Comparison of ENCODE assay signal across 25 cellular contexts in genomic region chr19:49601482-49602038, GRCh38. TPM values are rescaled to one million over a fixed set of nuclear protein-coding genes. Genes with fewer than 3 reads are reported as not detected.
DNase-seq lines count a peak whose midpoint lies in the region; ATAC-seq, FAIRE-seq and TF ChIP-seq lines count a peak whose summit lies in the region.
"Had no signal": no experiment of that assay in that cellular context is flagged by ENCODE, and none has a peak within 500 bp of the region (broad histone marks: within the 10 kb centered on the region; RNA-seq: fewer than 3 reads in every experiment).

No MANE protein-coding gene starts in this region.

- peaks cover 61% of the 10 kb centered on the region for H3K36me3 Mint-ChIP-seq in CD4-positive, alpha-beta T cell (ENCODE audit: low read depth)

- H3K9ac ChIP-seq in GM12878 (ENCODE audit: control insufficient read depth, insufficient read depth, low read length): no peak overlapping the region

- no TSS peak for BruUV-seq in GM12878 (replicated peaks; lab: Mats Ljungman, UMichigan)

- no peak overlapping the region for H3K27ac ChIP-seq in CD4-positive, alpha-beta T cell (ENCODE audit: low read depth, low read length)
- H3K27ac ChIP-seq in GM12878 (ENCODE audit: control insufficient read depth, insufficient read depth): no peak overlapping the region
- H3K27ac ChIP-seq: HL-60 had no signal

- H3K79me2 ChIP-seq in GM12878 (ENCODE audit: control insufficient read depth, insufficient read depth, low read length): no peaks in the 10 kb centered on the region; the same call in 1 of the 2 replicates

- DNase-seq in CD4-positive, alpha-beta T cell: no peak
- DNase-seq in D341Med (ENCODE audit: low spot score) (peak; percentile 21), GM12878 (ENCODE audit: low read depth, low spot score) (no peak), NCI-H82 (lab: John Stamatoyannopoulos, UW) (no peak)
- DNase-seq in stimulated activated CD4-positive, alpha-beta T cell treated with anti-CD3 and anti-CD28 coated beads, Interleukin-2, amount 100 ng/mL, for 48 hours: no peak
- DNase-seq: C1 segment of cervical spinal cord; Caco-2; CD8-positive, alpha-beta T cell; DMS 273 treated with DMSO at 0.1 percent for 48 hours; DMS79 treated with DMSO at 0.1 percent for 48 hours; GF-D8; H9; Karpas-422; NCI-H1092; NCI-H1417 treated with DMSO at 0.1 percent for 48 hours; NCI-H1694 treated with DMSO at 0.1 percent for 48 hours; NCI-H2081; NCI-H2227 treated with DMSO at 0.1 percent for 48 hours; NCI-H526 treated with DMSO at 0.1 percent for 48 hours; SHP77; T-cell had no signal

- WGBS in GM12878 (ENCODE audit: insufficient coverage, insufficient replicate concordance, low lambda C conversion rate, missing lambda C conversion rate): over 99% methylated on average over 16 of the region's 38 CpGs

- no peak for ATAC-seq in CD4-positive, alpha-beta T cell (ENCODE audit: poor library complexity)
- no peak for ATAC-seq in GM12878
- ATAC-seq: CD8-positive, alpha-beta T cell; Panc1; T-cell had no signal

- H2AFZ ChIP-seq in GM12878 (ENCODE audit: control insufficient read depth, low read depth, low read length): no peak overlapping the region

- POLR2A ChIA-PET in CD4-positive, alpha-beta T cell (lab: Charles Lee): no interaction called here
- POLR2A ChIA-PET in GM12878 (lab: Charles Lee): no interaction called here

- no peak for TF ChIP-seq EP300 in GM12878 (IDR thresholded peaks at IDR 0.05; ENCODE audit: borderline replicate concordance in 1 of 2, control insufficient read depth in 1 of 2, low read depth in 2 of 2, low read length in 2 of 2)

- no peak for TF ChIP-seq RAD21 in GM12878 (IDR thresholded peaks at IDR 0.05; ENCODE audit: insufficient read depth, low read depth, low read length)

- peaks cover 16% of the 10 kb centered on the region for H3K4me1 Mint-ChIP-seq in CD4-positive, alpha-beta T cell (ENCODE audit: low read depth)
- H3K4me1 Mint-ChIP-seq: H9 had no signal

- H3K4me3 Mint-ChIP-seq in CD4-positive, alpha-beta T cell: no peak overlapping the region
- H3K4me3 Mint-ChIP-seq: CD8-positive, alpha-beta T cell; T-cell had no signal

- H3K27me3 ChIP-seq in CD4-positive, alpha-beta T cell (ENCODE audit: control insufficient read depth, insufficient read depth, low read length): no peaks in the 10 kb centered on the region
- H3K27me3 ChIP-seq in GM12878 (replicated peaks in 1 of 2; ENCODE audit: control insufficient read depth in 2 of 2, insufficient read depth in 2 of 2, low read length in 1 of 2): no peaks in the 10 kb centered on the region

- intact Hi-C loops in CD4-positive, alpha-beta T cell (cut with DNase I, micrococcal nuclease): no loop called here
- intact Hi-C loops in GM12878 (cut with micrococcal nuclease; ENCODE audit: unreplicated experiment): no loop called here

- in situ Hi-C loops in GM12878 (cut with MboI): no loop called here

- H3K4me1 ChIP-seq in GM12878 (ENCODE audit: control insufficient read depth, insufficient read depth, low read length): no peaks in the 10 kb centered on the region
- H3K4me1 ChIP-seq: Caco-2 had no signal

- FAIRE-seq in GM12878 (lab: Jason Lieb, UNC): no peak
- FAIRE-seq: GM12892 had no signal

- no peak overlapping the region for H3K4me3 ChIP-seq in GM12878

- no peaks in the 10 kb centered on the region for H3K9me3 Mint-ChIP-seq in CD4-positive, alpha-beta T cell
- H3K9me3 Mint-ChIP-seq: CD8-positive, alpha-beta T cell; H9; T-cell had no signal

- H3K36me3 ChIP-seq in GM12878 (ENCODE audit: control insufficient read depth in 2 of 2, insufficient read depth in 2 of 2, low read length in 1 of 2): peaks cover 15 to 16% of the 10 kb centered on the region in 2 experiments

- H4K20me1 ChIP-seq in GM12878 (ENCODE audit: control insufficient read depth, insufficient read depth): no peaks in the 10 kb centered on the region

- no peak overlapping the region for H3K4me2 ChIP-seq in GM12878 (ENCODE audit: control insufficient read depth, insufficient read depth)

- H3K27ac Mint-ChIP-seq in CD4-positive, alpha-beta T cell: peak overlapping the region; percentile 44

- SMC1A ChIA-PET in GM12878 (lab: Charles Lee; ENCODE audit: uncharacterized antibody, unreplicated experiment): no interaction called here

- no peaks in the 10 kb centered on the region for H3K9me3 ChIP-seq in CD4-positive, alpha-beta T cell (ENCODE audit: control insufficient read depth, low read length)
- no peaks in the 10 kb centered on the region for H3K9me3 ChIP-seq in GM12878 (replicated peaks; ENCODE audit: control insufficient read depth, insufficient read depth, low read length)
- H3K9me3 ChIP-seq: Caco-2 had no signal

- no peak for TF ChIP-seq CTCF in CD4-positive, alpha-beta T cell (IDR thresholded peaks at IDR 0.05)
- no peak for TF ChIP-seq CTCF in GM12878 (IDR thresholded peaks at IDR 0.05 in 2 of 3, conservative IDR thresholded peaks at IDR 0.05 in 1 of 3; ENCODE audit: control insufficient read depth in 2 of 3, extremely low read depth in 1 of 3, insufficient read depth in 1 of 3, low read depth in 3 of 3, low read length in 3 of 3)

- RAD21 ChIA-PET in GM12878 (lab: Charles Lee; ENCODE audit: unreplicated experiment): no interaction called here

- CTCF ChIA-PET in CD4-positive, alpha-beta T cell (lab: Charles Lee): no interaction called here
- CTCF ChIA-PET in GM12878 (lab: Yijun Ruan, JAX): no interaction called here

- no peaks in the 10 kb centered on the region for H3K27me3 Mint-ChIP-seq in CD4-positive, alpha-beta T cell
- H3K27me3 Mint-ChIP-seq: T-cell had no signal

- TF ChIP-seq POLR2A in GM12878 (IDR thresholded peaks at IDR 0.05; ENCODE audit: low read depth, low read length): 0 out of 2 replicates have a peak, but pooled peaks have one; percentile 36

RNA-seq across cellular contexts. Expression of gene PRR12, which starts 10.6 kb away (rescaled TPM):
- 10 to 100 TPM; 41.7 to 42.2 TPM for total RNA-seq in CD4-positive, alpha-beta T cell
- 10.0 and 11.4 TPM in 2 replicates for total RNA-seq in GM12878 (2013; cell fraction: nucleolus; rRNA removed)
- total RNA-seq in GM12878 (2014; rRNA removed): 1.5 and 1.8 TPM in 2 replicates
- total RNA-seq in GM12878 (2014; rRNA removed; fragmentation: Illumina TruSeq; extraction: Trizol): 0.83 and 0.94 TPM in 2 replicates
- 22.7 and 25.3 TPM in 2 replicates for total RNA-seq in GM12878 (2021)
- polyA plus RNA-seq in GM12878 (2011; ENCODE audit: low read depth): 1.4 TPM
- 0.13 and 0.30 TPM in 2 replicates for polyA plus RNA-seq in GM12878 (2011; rRNA removed)
- 0.52 and 0.55 TPM in 2 replicates for polyA plus RNA-seq in GM12878 (2011; cell fraction: cytosol; rRNA removed)
- 2.6 and 6.4 TPM in 2 replicates for polyA plus RNA-seq in GM12878 (2011; cell fraction: nucleus; rRNA removed)
- polyA plus RNA-seq in GM12878 (2012): 6.4 and 7.2 TPM in 2 replicates
- polyA plus RNA-seq in GM12878 (2014; fragmentation: Illumina TruSeq; extraction: Trizol): 0.78 and 2.6 TPM in 2 replicates
- under 1 TPM; 0.02 to 0.11 TPM for polyA plus RNA-seq in GM12878 (2014; fragmentation: Nextera tagmentation; extraction: Ambion mirVana)
- polyA plus RNA-seq in GM12878 (2014; rRNA removed): 5.4 and 8.5 TPM in 2 replicates
- 1 to 10 TPM; 1.5 to 1.8 TPM for polyA plus RNA-seq in GM12878 (2016; fragmentation: Nextera tagmentation; extraction: Ambion mirVana)
- 0.51 and 1.4 TPM in 2 replicates for polyA minus RNA-seq in GM12878 (2011; rRNA and poly(A)+ RNA removed)
- 4.1 and 4.4 TPM in 2 replicates for polyA minus RNA-seq in GM12878 (2011; cell fraction: cytosol; rRNA and poly(A)+ RNA removed)
- 2.2 and 3.0 TPM in 2 replicates for polyA minus RNA-seq in GM12878 (2011; cell fraction: nucleus; rRNA and poly(A)+ RNA removed)

RNA-seq across cellular contexts. Expression of gene PRRG2, which starts 20.4 kb away (rescaled TPM):
- under 1 TPM; 0.49 to 0.78 TPM for total RNA-seq in CD4-positive, alpha-beta T cell
- 1.2 and 2.2 TPM in 2 replicates for total RNA-seq in GM12878 (2013; cell fraction: nucleolus; rRNA removed)
- total RNA-seq in GM12878 (2014; rRNA removed): 1.3 TPM in 2 replicates
- 0.40 and 0.46 TPM in 2 replicates for total RNA-seq in GM12878 (2014; rRNA removed; fragmentation: Illumina TruSeq; extraction: Trizol)
- total RNA-seq in GM12878 (2021): 0.82 and 1.6 TPM in 2 replicates
- 1.8 TPM for polyA plus RNA-seq in GM12878 (2011; ENCODE audit: low read depth)
- 0.37 and 1.3 TPM in 2 replicates for polyA plus RNA-seq in GM12878 (2011; rRNA removed)
- 1.3 and 1.6 TPM in 2 replicates for polyA plus RNA-seq in GM12878 (2011; cell fraction: cytosol; rRNA removed)
- 1.1 and 1.4 TPM in 2 replicates for polyA plus RNA-seq in GM12878 (2011; cell fraction: nucleus; rRNA removed)
- polyA plus RNA-seq in GM12878 (2012): 0.76 and 1.0 TPM in 2 replicates
- polyA plus RNA-seq in GM12878 (2014; fragmentation: Illumina TruSeq; extraction: Trizol): 0.50 and 1.0 TPM in 2 replicates
- under 1 TPM; 0.09 to 0.21 TPM for polyA plus RNA-seq in GM12878 (2014; fragmentation: Nextera tagmentation; extraction: Ambion mirVana)
- polyA plus RNA-seq in GM12878 (2014; rRNA removed): 1.6 and 2.1 TPM in 2 replicates
- polyA plus RNA-seq in GM12878 (2016; fragmentation: Nextera tagmentation; extraction: Ambion mirVana): 1 to 10 TPM in 1 of 2 experiments, under 1 TPM in 1; 0.66 to 1.1 TPM
- polyA minus RNA-seq in GM12878 (2011; rRNA and poly(A)+ RNA removed): 0.44 and 2.5 TPM in 2 replicates
- polyA minus RNA-seq in GM12878 (2011; cell fraction: cytosol; rRNA and poly(A)+ RNA removed): 1.1 and 1.8 TPM in 2 replicates
- polyA minus RNA-seq in GM12878 (2011; cell fraction: nucleus; rRNA and poly(A)+ RNA removed): 2.4 and 4.3 TPM in 2 replicates
- total RNA-seq: NCI-H460 had no signal

RNA-seq across cellular contexts. Expression of gene NOSIP, which starts 21.2 kb away (rescaled TPM):
- total RNA-seq in CD4-positive, alpha-beta T cell: 100 to 1,000 TPM; 202 to 203 TPM
- 16.5 and 19.8 TPM in 2 replicates for total RNA-seq in GM12878 (2013; cell fraction: nucleolus; rRNA removed)
- total RNA-seq in GM12878 (2014; rRNA removed) (68.6 and 75.3 TPM in 2 replicates), GM12878 (2014; rRNA removed; fragmentation: Illumina TruSeq; extraction: Trizol) (34.2 and 38.6 TPM in 2 replicates), GM12878 (2021) (51.8 and 55.0 TPM in 2 replicates)
- 19.9 TPM for polyA plus RNA-seq in GM12878 (2011; ENCODE audit: low read depth)
- polyA plus RNA-seq in GM12878 (2011; rRNA removed) (25.0 and 45.1 TPM in 2 replicates), GM12878 (2014; fragmentation: Illumina TruSeq; extraction: Trizol) (12.4 and 27.9 TPM in 2 replicates), GM12878 (2014; fragmentation: Nextera tagmentation; extraction: Ambion mirVana) (10 to 100 TPM in 1 of 2 experiments, 1 to 10 TPM in 1; 7.2 to 20.1 TPM), GM12878 (2014; rRNA removed) (65.5 and 70.6 TPM in 2 replicates), GM12878 (2016; fragmentation: Nextera tagmentation; extraction: Ambion mirVana) (10 to 100 TPM; 75.8 to 85.5 TPM)
- 81.2 and 120 TPM in 2 replicates for polyA plus RNA-seq in GM12878 (2011; cell fraction: cytosol; rRNA removed)
- 97.3 and 127 TPM in 2 replicates for polyA plus RNA-seq in GM12878 (2011; cell fraction: nucleus; rRNA removed)
- polyA plus RNA-seq in GM12878 (2012): 45.3 and 48.3 TPM in 2 replicates
- polyA minus RNA-seq in GM12878 (2011; rRNA and poly(A)+ RNA removed): 44.5 and 78.1 TPM in 2 replicates
- polyA minus RNA-seq in GM12878 (2011; cell fraction: cytosol; rRNA and poly(A)+ RNA removed): 20.8 and 31.5 TPM in 2 replicates
- polyA minus RNA-seq in GM12878 (2011; cell fraction: nucleus; rRNA and poly(A)+ RNA removed): 16.6 and 24.8 TPM in 2 replicates

RNA-seq across cellular contexts. Expression of gene RRAS, which starts 38.4 kb away (rescaled TPM):
- total RNA-seq in CD4-positive, alpha-beta T cell: 1 to 10 TPM; 4.2 to 4.7 TPM
- 0.91 TPM in 1 of 2 replicates, not detected in the other for total RNA-seq in GM12878 (2013; cell fraction: nucleolus; rRNA removed)
- 1.0 and 1.8 TPM in 2 replicates for total RNA-seq in GM12878 (2014; rRNA removed)
- total RNA-seq in GM12878 (2014; rRNA removed; fragmentation: Illumina TruSeq; extraction: Trizol): 1.1 TPM in 2 replicates
- 1.3 and 1.8 TPM in 2 replicates for total RNA-seq in GM12878 (2021)
- 3.2 TPM for polyA plus RNA-seq in GM12878 (2011; ENCODE audit: low read depth)
- polyA plus RNA-seq in GM12878 (2011; rRNA removed): 2.3 and 4.1 TPM in 2 replicates
- polyA plus RNA-seq in GM12878 (2011; cell fraction: cytosol; rRNA removed): 7.4 and 9.2 TPM in 2 replicates
- 5.0 and 5.9 TPM in 2 replicates for polyA plus RNA-seq in GM12878 (2011; cell fraction: nucleus; rRNA removed)
- 7.4 and 8.5 TPM in 2 replicates for polyA plus RNA-seq in GM12878 (2012)
- polyA plus RNA-seq in GM12878 (2014; fragmentation: Illumina TruSeq; extraction: Trizol): 1.1 TPM in 1 of 2 replicates, not detected in the other
- polyA plus RNA-seq in GM12878 (2014; fragmentation: Nextera tagmentation; extraction: Ambion mirVana): under 1 TPM; 0.24 to 0.29 TPM
- 4.0 and 5.8 TPM in 2 replicates for polyA plus RNA-seq in GM12878 (2014; rRNA removed)
- polyA plus RNA-seq in GM12878 (2016; fragmentation: Nextera tagmentation; extraction: Ambion mirVana): 1 to 10 TPM; 1.9 to 2.2 TPM
- 0.95 and 3.3 TPM in 2 replicates for polyA minus RNA-seq in GM12878 (2011; rRNA and poly(A)+ RNA removed)
- polyA minus RNA-seq in GM12878 (2011; cell fraction: cytosol; rRNA and poly(A)+ RNA removed): 2.4 and 2.6 TPM in 2 replicates
- polyA minus RNA-seq in GM12878 (2011; cell fraction: nucleus; rRNA and poly(A)+ RNA removed): 0.60 and 0.67 TPM in 2 replicates

RNA-seq across cellular contexts. Expression of gene SCAF1, which starts 40.4 kb away (rescaled TPM):
- total RNA-seq in CD4-positive, alpha-beta T cell: 10 to 100 TPM; 30.6 to 34.8 TPM
- total RNA-seq in GM12878 (2013; cell fraction: nucleolus; rRNA removed): 17.2 and 18.6 TPM in 2 replicates
- total RNA-seq in GM12878 (2014; rRNA removed) (5.7 and 6.4 TPM in 2 replicates), GM12878 (2014; rRNA removed; fragmentation: Illumina TruSeq; extraction: Trizol) (2.5 and 3.5 TPM in 2 replicates), GM12878 (2021) (66.9 and 77.0 TPM in 2 replicates)
- 8.9 TPM for polyA plus RNA-seq in GM12878 (2011; ENCODE audit: low read depth)
- polyA plus RNA-seq in GM12878 (2011; rRNA removed) (1.3 and 2.1 TPM in 2 replicates), GM12878 (2014; fragmentation: Illumina TruSeq; extraction: Trizol) (0.40 and 4.2 TPM in 2 replicates), GM12878 (2014; fragmentation: Nextera tagmentation; extraction: Ambion mirVana) (under 1 TPM; 0.18 to 0.24 TPM), GM12878 (2014; rRNA removed) (12.2 and 18.5 TPM in 2 replicates), GM12878 (2016; fragmentation: Nextera tagmentation; extraction: Ambion mirVana) (1 to 10 TPM; 7.1 to 9.3 TPM)
- polyA plus RNA-seq in GM12878 (2011; cell fraction: cytosol; rRNA removed): 5.1 and 5.9 TPM in 2 replicates
- polyA plus RNA-seq in GM12878 (2011; cell fraction: nucleus; rRNA removed): 21.9 and 33.3 TPM in 2 replicates
- polyA plus RNA-seq in GM12878 (2012): 24.6 and 26.6 TPM in 2 replicates
- polyA minus RNA-seq in GM12878 (2011; rRNA and poly(A)+ RNA removed): 1.0 and 4.3 TPM in 2 replicates
- polyA minus RNA-seq in GM12878 (2011; cell fraction: cytosol; rRNA and poly(A)+ RNA removed): 4.6 and 5.6 TPM in 2 replicates
- 2.2 and 3.4 TPM in 2 replicates for polyA minus RNA-seq in GM12878 (2011; cell fraction: nucleus; rRNA and poly(A)+ RNA removed)
